Comparison of ENCODE assay signal across 31 cellular contexts in genomic region chr4:93394488-93395185, GRCh38.
DNase-seq lines count a peak whose midpoint lies in the region; ATAC-seq, FAIRE-seq and TF ChIP-seq lines count a peak whose summit lies in the region.
"Had no signal": no experiment of that assay in that cellular context is flagged by ENCODE, and none has a peak within 500 bp of the region (broad histone marks: within the 10 kb centered on the region; RNA-seq: fewer than 3 reads in every experiment).

No MANE protein-coding gene starts in this region.

- H3K36me3 ChIP-seq in adipocyte (ENCODE audit: control insufficient read depth, insufficient read depth, low read length, severe bottlenecking): no peaks in the 10 kb centered on the region
- no peaks in the 10 kb centered on the region for H3K36me3 ChIP-seq in endothelial cell of umbilical vein (ENCODE audit: control insufficient read depth in 2 of 2, extremely low read depth in 1 of 2, insufficient read depth in 2 of 2, low read length in 2 of 2)
- H3K36me3 ChIP-seq in Peyer's patch: no peaks in the 10 kb centered on the region
- H3K36me3 ChIP-seq in tibial artery: no peaks in the 10 kb centered on the region
- H3K36me3 ChIP-seq: BLaER1 treated with 17β-estradiol and CSF1 and Interleukin-3, amounts not matched to agents 10 nM and 100 nM; MG63; spleen; upper lobe of left lung had no signal

- H3K27me3 ChIP-seq in adipocyte (replicated peaks; ENCODE audit: control insufficient read depth, insufficient read depth, low read length): no peaks in the 10 kb centered on the region
- H3K27me3 ChIP-seq in endothelial cell of umbilical vein (ENCODE audit: control insufficient read depth in 2 of 2, insufficient read depth in 2 of 2, low read length in 2 of 2): no peaks in the 10 kb centered on the region
- H3K27me3 ChIP-seq in foreskin keratinocyte: no peaks in the 10 kb centered on the region
- no peaks in the 10 kb centered on the region for H3K27me3 ChIP-seq in Peyer's patch
- no peaks in the 10 kb centered on the region for H3K27me3 ChIP-seq in tibial artery
- H3K27me3 ChIP-seq: BLaER1 treated with 17β-estradiol and CSF1 and Interleukin-3, amounts not matched to agents 10 nM and 100 nM; MG63; spleen; upper lobe of left lung had no signal

- peak; percentile 52 for ATAC-seq in foreskin keratinocyte
- ATAC-seq in sciatic nerve: no peak
- ATAC-seq: activated CD8-positive, alpha-beta T cell treated with anti-CD3 and anti-CD28 coated beads for 36 hours; activated naive CD4-positive, alpha-beta T cell treated with anti-CD3 and anti-CD28 coated beads, Interleukin-2, amount 50 U/mL, for 72 hours; K562 had no signal

- CTCF ChIA-PET in endothelial cell of umbilical vein (lab: Charles Lee): interaction anchor here (1.1 to 1.5 kb wide), 3 partner anchors 10 to 15 kb away, joined by 3 to 8 read pairs (median 7); no protein-coding TSS in a partner anchor

- H2AFZ ChIP-seq in endothelial cell of umbilical vein (ENCODE audit: low read depth, low read length): peak overlapping the region; percentile 30

- no peaks in the 10 kb centered on the region for H3K9me3 ChIP-seq in adipocyte (ENCODE audit: control insufficient read depth, low read length)
- H3K9me3 ChIP-seq in endothelial cell of umbilical vein (replicated peaks; ENCODE audit: control insufficient read depth, insufficient read depth, low read length): no peaks in the 10 kb centered on the region
- no peaks in the 10 kb centered on the region for H3K9me3 ChIP-seq in Peyer's patch
- H3K9me3 ChIP-seq in tibial artery: no peaks in the 10 kb centered on the region
- H3K9me3 ChIP-seq: BLaER1 treated with 17β-estradiol and CSF1 and Interleukin-3, amounts not matched to agents 10 nM and 100 nM; MG63; spleen; upper lobe of left lung had no signal

- POLR2A ChIA-PET in endothelial cell of umbilical vein (lab: Charles Lee): no interaction called here

- TF ChIP-seq CTCF in endothelial cell of umbilical vein (IDR thresholded peaks at IDR 0.05; ENCODE audit: extremely low read depth in 1 of 2, insufficient read depth in 1 of 2, low read depth in 1 of 2, low read length in 2 of 2) (no peak), foreskin keratinocyte (conservative IDR thresholded peaks at IDR 0.05) (no peak), Peyer's patch (IDR thresholded peaks at IDR 0.05) (no peak), tibial artery (IDR thresholded peaks at IDR 0.05) (no peak)

- H4K20me1 ChIP-seq in endothelial cell of umbilical vein (replicated peaks; ENCODE audit: control insufficient read depth, extremely low read depth, insufficient read depth, low read length): no peaks in the 10 kb centered on the region
- H4K20me1 ChIP-seq: BLaER1 treated with 17β-estradiol and CSF1 and Interleukin-3, amounts not matched to agents 10 nM and 100 nM had no signal

- peak; percentile 35 for DNase-seq in HCEC 1CT
- peak; percentile 68 for DNase-seq in adipocyte (ENCODE audit: low read depth)
- peak; percentile 45 for DNase-seq in endothelial cell of umbilical vein (ENCODE audit: low read depth, low spot score)
- peak in 1 of 2 donors; percentile 29 for DNase-seq in foreskin keratinocyte
- no peak for DNase-seq in Peyer's patch
- DNase-seq in kidney tubule cell (ENCODE audit: low spot score): no peak
- DNase-seq in tibial artery: no peak
- DNase-seq in sciatic nerve (ENCODE audit: low spot score): no peak
- DNase-seq: activated CD8-positive, alpha-beta T cell treated with anti-CD3 and anti-CD28 coated beads for 36 hours; aorta; COR-L47; DMS53; effector CD8-positive, alpha-beta T cell; erythroblast; glutamatergic neuron; kidney glomerular epithelial cell; MG63; NCI-H1417; NCI-H2081; NCI-H2227 treated with DMSO at 0.1 percent for 48 hours; spleen; stimulated activated CD4-positive, alpha-beta T cell treated with anti-CD3 and anti-CD28 coated beads, Interleukin-4, amount 100 ng/mL, for 1 hour; substantia nigra; upper lobe of left lung had no signal

- intact Hi-C loops in endothelial cell of umbilical vein (cut with micrococcal nuclease): no loop called here
- intact Hi-C loops in tibial artery (cut with DNase I; ENCODE audit: low total_unique reads): no loop called here
- intact Hi-C loops in sciatic nerve (cut with DNase I): no loop called here

- H3K27ac ChIP-seq in endothelial cell of umbilical vein (ENCODE audit: insufficient read depth, low read depth, low read length) (no peak overlapping the region), foreskin keratinocyte (no peak overlapping the region), Peyer's patch (no peak overlapping the region), tibial artery (no peak overlapping the region)
- H3K27ac ChIP-seq: BLaER1 treated with 17β-estradiol and CSF1 and Interleukin-3, amounts not matched to agents 10 nM and 100 nM; spleen; upper lobe of left lung had no signal

- peaks cover 24% of the 10 kb centered on the region for H3K4me1 ChIP-seq in adipocyte (ENCODE audit: control insufficient read depth, insufficient read depth, low read length)
- H3K4me1 ChIP-seq in endothelial cell of umbilical vein (ENCODE audit: control insufficient read depth, extremely low read depth, insufficient read depth, low read length): peaks cover 23% of the 10 kb centered on the region
- peaks cover 12% of the 10 kb centered on the region for H3K4me1 ChIP-seq in foreskin keratinocyte
- H3K4me1 ChIP-seq in Peyer's patch: no peaks in the 10 kb centered on the region
- no peaks in the 10 kb centered on the region for H3K4me1 ChIP-seq in tibial artery
- H3K4me1 ChIP-seq: BLaER1 treated with 17β-estradiol and CSF1 and Interleukin-3, amounts not matched to agents 10 nM and 100 nM; spleen; upper lobe of left lung had no signal

- BruUV-seq in endothelial cell of umbilical vein (replicated peaks; lab: Mats Ljungman, UMichigan): no TSS peak

- peak overlapping the region; percentile 51 for H3K4me2 ChIP-seq in endothelial cell of umbilical vein (ENCODE audit: insufficient read depth, low read length)
- H3K4me2 ChIP-seq: BLaER1 treated with 17β-estradiol and CSF1 and Interleukin-3, amounts not matched to agents 10 nM and 100 nM had no signal

- H3K9ac ChIP-seq in adipocyte (ENCODE audit: low read length) (no peak overlapping the region), endothelial cell of umbilical vein (replicated peaks; ENCODE audit: extremely low read depth, insufficient read depth, low read length) (no peak overlapping the region)
- H3K9ac ChIP-seq: BLaER1 treated with 17β-estradiol and CSF1 and Interleukin-3, amounts not matched to agents 10 nM and 100 nM had no signal

- dilution Hi-C loops in endothelial cell of umbilical vein (cut with MboI; ENCODE audit: extremely low pct_ligation_motif_present, low sequenced_read_pairs): no loop called here

- no peaks in the 10 kb centered on the region for H3K79me2 ChIP-seq in endothelial cell of umbilical vein (ENCODE audit: control insufficient read depth, insufficient read depth, low read length)

- no peaks in the 10 kb centered on the region for H3K9me1 ChIP-seq in endothelial cell of umbilical vein (replicated peaks; ENCODE audit: control insufficient read depth, extremely low read depth, insufficient read depth, low read length)

- H3K4me3 ChIP-seq in adipocyte (ENCODE audit: low read length) (no peak overlapping the region), endothelial cell of umbilical vein (replicated peaks in 1 of 3; ENCODE audit: insufficient read depth in 1 of 3, low read depth in 1 of 3, low read length in 3 of 3) (no peak overlapping the region), Peyer's patch (no peak overlapping the region), tibial artery (no peak overlapping the region)
- H3K4me3 ChIP-seq: BLaER1 treated with 17β-estradiol and CSF1 and Interleukin-3, amounts not matched to agents 10 nM and 100 nM; K562; lung; MG63; spleen; upper lobe of left lung had no signal

- no peak for FAIRE-seq in endothelial cell of umbilical vein (lab: Jason Lieb, UNC)
- FAIRE-seq: G401.6, GM19239, H54, K562 had no signal

- TF ChIP-seq POLR2A in endothelial cell of umbilical vein (IDR thresholded peaks at IDR 0.05; ENCODE audit: low read depth, low read length) (no peak), Peyer's patch (IDR thresholded peaks at IDR 0.05) (no peak)

TF ChIP-seq in endothelial cell of umbilical vein, 7 proteins besides CTCF, POLR2A, EP300 and RAD21:
- no peak for TF ChIP-seq EZH2 (IDR thresholded peaks at IDR 0.05; ENCODE audit: borderline replicate concordance, low read depth, low read length, severe bottlenecking)
- TF ChIP-seq GATA2 (IDR thresholded peaks at IDR 0.05; ENCODE audit: insufficient read depth, insufficient read length, low read depth, low read length): no peak
- no peak for TF ChIP-seq JUN (IDR thresholded peaks at IDR 0.05; ENCODE audit: borderline replicate concordance, insufficient read depth, insufficient read length, low read depth)
- TF ChIP-seq MYC (IDR thresholded peaks at IDR 0.05; ENCODE audit: low read depth, low read length): no peak
- TF ChIP-seq MAX (IDR thresholded peaks at IDR 0.05; ENCODE audit: insufficient read depth, insufficient read length): no peak
- no peak for TF ChIP-seq POLR2AphosphoS5 (IDR thresholded peaks at IDR 0.05; ENCODE audit: insufficient read depth, low read depth, low read length)
- TF ChIP-seq FOS (IDR thresholded peaks at IDR 0.05; ENCODE audit: borderline replicate concordance, insufficient read depth, low read length): peak; percentile 55

Comparison
In these comparisons a context has a peak if more than half of its experiments do, and no peak if none do; other contexts are left out.
1. DNase-seq: peak in HCEC 1CT (single experiment), adipocyte (single experiment) and endothelial cell of umbilical vein (single experiment); none in Peyer's patch (0 of 3), kidney tubule cell (single experiment), tibial artery (0 of 2) and sciatic nerve (single experiment).